8 cellular contexts compared by ENCODE assay signal in genomic region chr1:229430761-229431269, GRCh38. TPM values are rescaled to one million over a fixed set of nuclear protein-coding genes. Genes with fewer than 3 reads are reported as not detected.
DNase-seq lines count a peak whose midpoint lies in the region; ATAC-seq and TF ChIP-seq lines count a peak whose summit lies in the region.

No MANE protein-coding gene starts in this region.

- CTCF ChIA-PET in Calu3 (lab: Charles Lee), result interaction anchor here (0.6 kb wide), 1 partner anchor 182 kb away, joined by 3 read pairs; no protein-coding TSS in a partner anchor
- CTCF ChIA-PET in naive thymus-derived CD4-positive, alpha-beta T cell (lab: Charles Lee), result no interaction called here

- peak; percentile 64 for DNase-seq in Calu3
- peak; percentile 32 for DNase-seq in T-helper 2 cell treated with Interferon-gamma antibody and Interleukin-4, amounts not matched to agents 5 μg/mL and 100 μg/mL, for 36 hours (ENCODE audit: low spot score)
- peak; percentile 97 for DNase-seq in endodermal cell
- peak in 7 of 9 donors; percentile 20 to 55 (median 32) for DNase-seq in naive thymus-derived CD4-positive, alpha-beta T cell
- DNase-seq in amniotic stem cell (lab: John Stamatoyannopoulos, UW), result no peak
- no peak for DNase-seq in esophagus muscularis mucosa (ENCODE audit: extremely low spot score)
- no peak for DNase-seq in NCI-H1930 (lab: John Stamatoyannopoulos, UW)
- no peak for DNase-seq in T-helper 9 cell

- ATAC-seq in naive thymus-derived CD4-positive, alpha-beta T cell, result peak; percentile 54

- no TSS peak for BruUV-seq in Calu3 (replicated peaks; lab: Mats Ljungman, UMichigan)

- TF ChIP-seq POLR2A in esophagus muscularis mucosa (IDR thresholded peaks at IDR 0.05; ENCODE audit: low read depth), result no peak

- 29% methylated on average over 5 to 16 of the region's 16 CpGs for WGBS in endodermal cell (ENCODE audit: insufficient coverage in 1 of 2, insufficient read length in 1 of 2), 2 experiments
- 4% methylated on average over 13 of the region's 16 CpGs for WGBS in esophagus muscularis mucosa

- H3K4me3 Mint-ChIP-seq in Calu3 (ENCODE audit: low read depth, unreplicated experiment) (no peak overlapping the region), endodermal cell (no peak overlapping the region)
- H3K4me3 Mint-ChIP-seq in T-helper 2 cell treated with Interferon-gamma antibody and Interleukin-4, amounts not matched to agents 5 μg/mL and 100 μg/mL, for 36 hours, result peak overlapping the region; percentile 69
- H3K4me3 Mint-ChIP-seq in naive thymus-derived CD4-positive, alpha-beta T cell, result peak overlapping the region; percentile 66 to 95 (median 84)

- H3K27me3 Mint-ChIP-seq in Calu3 (ENCODE audit: unreplicated experiment) (peaks cover 80% of the 10 kb centered on the region), endodermal cell (ENCODE audit: insufficient read depth) (peaks cover 63% of the 10 kb centered on the region)
- peaks cover 75% of the 10 kb centered on the region for H3K27me3 Mint-ChIP-seq in T-helper 2 cell treated with Interferon-gamma antibody and Interleukin-4, amounts not matched to agents 5 μg/mL and 100 μg/mL, for 36 hours (ENCODE audit: low read depth)
- peaks cover 54 to 87% (median 66%) of the 10 kb centered on the region in 5 donors for H3K27me3 Mint-ChIP-seq in naive thymus-derived CD4-positive, alpha-beta T cell

- H3K9ac ChIP-seq in endodermal cell (ENCODE audit: extremely low read depth, low read length, poor library complexity, severe bottlenecking), result no peak overlapping the region

- H3K27ac Mint-ChIP-seq in Calu3 (ENCODE audit: unreplicated experiment) (no peak overlapping the region), endodermal cell (no peak overlapping the region)
- peak overlapping the region; percentile 66 for H3K27ac Mint-ChIP-seq in T-helper 2 cell treated with Interferon-gamma antibody and Interleukin-4, amounts not matched to agents 5 μg/mL and 100 μg/mL, for 36 hours
- peak overlapping the region in 2 of 9 donors; percentile 13 to 56 for H3K27ac Mint-ChIP-seq in naive thymus-derived CD4-positive, alpha-beta T cell

- H3K4me3 ChIP-seq in endodermal cell (ENCODE audit: low read length) (no peak overlapping the region), esophagus muscularis mucosa (peak overlapping the region in 2 of 4 donors; percentile 37 to 46)
- peak overlapping the region; percentile 45 for H3K4me3 ChIP-seq in naive thymus-derived CD4-positive, alpha-beta T cell (ENCODE audit: low read length)

- H3K36me3 ChIP-seq in endodermal cell (ENCODE audit: control insufficient read depth, insufficient read depth, low read length), result no peaks in the 10 kb centered on the region
- no peaks in the 10 kb centered on the region for H3K36me3 ChIP-seq in naive thymus-derived CD4-positive, alpha-beta T cell (ENCODE audit: control insufficient read depth in 2 of 3, insufficient read depth in 3 of 3, low read length in 3 of 3)
- H3K36me3 ChIP-seq in esophagus muscularis mucosa, result no peaks in the 10 kb centered on the region

- no peaks in the 10 kb centered on the region for H3K4me1 Mint-ChIP-seq in Calu3 (ENCODE audit: low read depth, unreplicated experiment)
- peaks cover 10% of the 10 kb centered on the region for H3K4me1 Mint-ChIP-seq in T-helper 2 cell treated with Interferon-gamma antibody and Interleukin-4, amounts not matched to agents 5 μg/mL and 100 μg/mL, for 36 hours (ENCODE audit: low read depth)
- peaks cover 4% of the 10 kb centered on the region for H3K4me1 Mint-ChIP-seq in endodermal cell
- peaks cover 6 to 29% (median 26%) of the 10 kb centered on the region in 7 donors for H3K4me1 Mint-ChIP-seq in naive thymus-derived CD4-positive, alpha-beta T cell

- H3K36me3 Mint-ChIP-seq in Calu3 (ENCODE audit: insufficient read depth, unreplicated experiment) (peaks cover 10% of the 10 kb centered on the region), endodermal cell (ENCODE audit: low read depth) (no peaks in the 10 kb centered on the region)
- peaks cover 4% of the 10 kb centered on the region for H3K36me3 Mint-ChIP-seq in T-helper 2 cell treated with Interferon-gamma antibody and Interleukin-4, amounts not matched to agents 5 μg/mL and 100 μg/mL, for 36 hours (ENCODE audit: low read depth)
- H3K36me3 Mint-ChIP-seq in naive thymus-derived CD4-positive, alpha-beta T cell, result peaks cover 0 to 5% (median 4%) of the 10 kb centered on the region in 5 donors

- no peak overlapping the region for H3K27ac ChIP-seq in endodermal cell (ENCODE audit: low read depth, low read length)
- no peak overlapping the region for H3K27ac ChIP-seq in naive thymus-derived CD4-positive, alpha-beta T cell (ENCODE audit: low read depth, low read length)
- H3K27ac ChIP-seq in esophagus muscularis mucosa (replicated peaks in 1 of 4), result no peak overlapping the region

- H3K9me3 Mint-ChIP-seq in Calu3 (ENCODE audit: low read depth, unreplicated experiment) (no peaks in the 10 kb centered on the region), endodermal cell (peaks cover 3% of the 10 kb centered on the region)
- H3K9me3 Mint-ChIP-seq in T-helper 2 cell treated with Interferon-gamma antibody and Interleukin-4, amounts not matched to agents 5 μg/mL and 100 μg/mL, for 36 hours, result no peaks in the 10 kb centered on the region
- H3K9me3 Mint-ChIP-seq in naive thymus-derived CD4-positive, alpha-beta T cell, result peaks cover 0 to 6% (median 0%) of the 10 kb centered on the region in 11 donors

- intact Hi-C loops in Calu3 (cut with micrococcal nuclease; ENCODE audit: unreplicated experiment) (no loop called here), esophagus muscularis mucosa (cut with DNase I) (no loop called here)
- intact Hi-C loops in naive thymus-derived CD4-positive, alpha-beta T cell (cut with micrococcal nuclease), result no loop called here

- no peak for TF ChIP-seq CTCF in Calu3 (IDR thresholded peaks at IDR 0.05; ENCODE audit: unreplicated experiment)
- TF ChIP-seq CTCF in endodermal cell (conservative IDR thresholded peaks at IDR 0.05), result peak; percentile 39
- TF ChIP-seq CTCF in esophagus muscularis mucosa (IDR thresholded peaks at IDR 0.05), result no peak

- TF ChIP-seq EP300 in esophagus muscularis mucosa (IDR thresholded peaks at IDR 0.05), result no peak

- H3K4me1 ChIP-seq in endodermal cell (ENCODE audit: control insufficient read depth, insufficient read depth, low read length), result no peaks in the 10 kb centered on the region
- peaks cover 8 to 16% of the 10 kb centered on the region in 2 donors for H3K4me1 ChIP-seq in naive thymus-derived CD4-positive, alpha-beta T cell (ENCODE audit: control insufficient read depth in 2 of 2, insufficient read depth in 2 of 2, low read length in 2 of 2)
- peaks cover 30 to 52% (median 46%) of the 10 kb centered on the region in 4 donors for H3K4me1 ChIP-seq in esophagus muscularis mucosa

- POLR2A ChIA-PET in naive thymus-derived CD4-positive, alpha-beta T cell (lab: Charles Lee), result no interaction called here

- H3K9me3 ChIP-seq in endodermal cell (ENCODE audit: control insufficient read depth, low read length) (no peaks in the 10 kb centered on the region), esophagus muscularis mucosa (no peaks in the 10 kb centered on the region)
- H3K9me3 ChIP-seq in naive thymus-derived CD4-positive, alpha-beta T cell (ENCODE audit: control insufficient read depth in 2 of 3, low read length in 3 of 3), result no peaks in the 10 kb centered on the region

- H3K27me3 ChIP-seq in endodermal cell (ENCODE audit: control insufficient read depth, insufficient read depth, low read length, poor library complexity, severe bottlenecking) (peaks cover 54% of the 10 kb centered on the region), esophagus muscularis mucosa (peaks cover 20 to 100% (median 58%) of the 10 kb centered on the region in 4 donors)
- peaks cover 4 to 23% of the 10 kb centered on the region in 2 donors for H3K27me3 ChIP-seq in naive thymus-derived CD4-positive, alpha-beta T cell (ENCODE audit: control insufficient read depth in 2 of 2, insufficient read depth in 2 of 2, low read length in 2 of 2)

RNA-seq across cellular contexts. Expression of gene ACTA1, which starts 3.1 kb away (rescaled TPM):
- total RNA-seq in Calu3 (2022), result 0.37 and 0.45 TPM in 2 replicates
- total RNA-seq in endodermal cell, result 10 to 100 TPM in 1 of 2 donors, 1 to 10 TPM in 1; 8.2 to 17.3 TPM
- polyA plus RNA-seq in endodermal cell (2013, experiment 1 of 2), result 19.8 TPM
- 19.5 TPM for polyA plus RNA-seq in endodermal cell (2013, experiment 2 of 2)
- not detected for total RNA-seq in naive thymus-derived CD4-positive, alpha-beta T cell
- not detected for polyA plus RNA-seq in naive thymus-derived CD4-positive, alpha-beta T cell
- total RNA-seq in esophagus muscularis mucosa, result under 1 TPM in 3 of 4 donors, not detected in 1; 0.29 to 0.58 (median 0.42) TPM

Comparison
In these comparisons a context has a peak if more than half of its experiments do, and no peak if none do; other contexts are left out.
1. DNase-seq: peak in Calu3 (single experiment), T-helper 2 cell treated with Interferon-gamma antibody and Interleukin-4, amounts not matched to agents 5 μg/mL and 100 μg/mL, for 36 hours (single experiment), endodermal cell (single experiment) and naive thymus-derived CD4-positive, alpha-beta T cell (7 of 9); none in amniotic stem cell (single experiment), esophagus muscularis mucosa (single experiment), NCI-H1930 (0 of 2) and T-helper 9 cell (single experiment).
2. H3K4me3 Mint-ChIP-seq: peak in T-helper 2 cell treated with Interferon-gamma antibody and Interleukin-4, amounts not matched to agents 5 μg/mL and 100 μg/mL, for 36 hours (single experiment) and naive thymus-derived CD4-positive, alpha-beta T cell (10 of 10); none in Calu3 (single experiment) and endodermal cell (single experiment).